Comparison of ENCODE assay signal across 8 cellular contexts in genomic region chr19:1416014-1416841, GRCh38. TPM values are rescaled to one million over a fixed set of nuclear protein-coding genes. Genes with fewer than 3 reads are reported as not detected.
DNase-seq lines count a peak whose midpoint lies in the region; ATAC-seq and TF ChIP-seq lines count a peak whose summit lies in the region.

No MANE protein-coding gene starts in this region.

- H3K9me3 Mint-ChIP-seq in endodermal cell: no peaks in the 10 kb centered on the region
- no peaks in the 10 kb centered on the region for H3K9me3 Mint-ChIP-seq in naive thymus-derived CD8-positive, alpha-beta T cell

- intact Hi-C loops in Right ventricle myocardium inferior (cut with DNase I): no loop called here
- intact Hi-C loops in vagina (cut with DNase I): no loop called here

- ATAC-seq in Right ventricle myocardium inferior (no peak), GM18909 (IDR thresholded peaks at IDR 0.05; ENCODE audit: poor library complexity, unreplicated experiment) (no peak)
- no peak for ATAC-seq in naive thymus-derived CD8-positive, alpha-beta T cell

- WGBS in endodermal cell (ENCODE audit: insufficient coverage in 1 of 2, insufficient read length in 1 of 2), 2 experiments: 84 to 90% methylated on average over 22 to 28 of the region's 28 CpGs

- DNase-seq in right atrium auricular region (ENCODE audit: low spot score): no peak
- no peak for DNase-seq in Right ventricle myocardium inferior (ENCODE audit: missing footprints)
- DNase-seq in endodermal cell: no peak
- DNase-seq in naive thymus-derived CD8-positive, alpha-beta T cell: no peak
- DNase-seq in vagina (ENCODE audit: extremely low spot score in 2 of 2): no peak
- no peak for DNase-seq in HuH-7.5 (ENCODE audit: low spot score)
- no peak for DNase-seq in activated naive CD4-positive, alpha-beta T cell treated with Interleukin-2 at 50 U/mL for 16 hours

- peak overlapping the region; percentile 92 for H3K27ac Mint-ChIP-seq in endodermal cell
- peak overlapping the region; percentile 27 to 93 (median 76) for H3K27ac Mint-ChIP-seq in naive thymus-derived CD8-positive, alpha-beta T cell

- H3K9me3 ChIP-seq in right atrium auricular region (no peaks in the 10 kb centered on the region), endodermal cell (ENCODE audit: control insufficient read depth, low read length) (no peaks in the 10 kb centered on the region), vagina (no peaks in the 10 kb centered on the region)

- peaks cover 17% of the 10 kb centered on the region for H3K4me1 Mint-ChIP-seq in endodermal cell
- peaks cover 23 to 66% (median 57%) of the 10 kb centered on the region in 4 donors for H3K4me1 Mint-ChIP-seq in naive thymus-derived CD8-positive, alpha-beta T cell

- TF ChIP-seq CTCF in right atrium auricular region (IDR thresholded peaks at IDR 0.05) (no peak), endodermal cell (conservative IDR thresholded peaks at IDR 0.05) (no peak), vagina (IDR thresholded peaks at IDR 0.05) (no peak)

- H3K27me3 ChIP-seq in right atrium auricular region (no peaks in the 10 kb centered on the region), endodermal cell (ENCODE audit: control insufficient read depth, insufficient read depth, low read length, poor library complexity, severe bottlenecking) (no peaks in the 10 kb centered on the region), vagina (no peaks in the 10 kb centered on the region)

- H3K4me3 ChIP-seq in right atrium auricular region (peak overlapping the region in 1 of 2 donors; percentile 5), endodermal cell (ENCODE audit: low read length) (no peak overlapping the region), vagina (peak overlapping the region; percentile 12 to 16)

- no peaks in the 10 kb centered on the region for H3K27me3 Mint-ChIP-seq in endodermal cell (ENCODE audit: insufficient read depth)
- H3K27me3 Mint-ChIP-seq in naive thymus-derived CD8-positive, alpha-beta T cell: no peaks in the 10 kb centered on the region

- POLR2A ChIA-PET in naive thymus-derived CD8-positive, alpha-beta T cell (lab: Charles Lee): interaction anchor here (1.4 kb wide), 1 partner anchor 14 kb away, joined by 3 read pairs; no protein-coding TSS in a partner anchor

- H3K9ac ChIP-seq in endodermal cell (ENCODE audit: extremely low read depth, low read length, poor library complexity, severe bottlenecking): no peak overlapping the region

- TF ChIP-seq POLR2A in vagina (IDR thresholded peaks at IDR 0.05): no peak

- H3K36me3 ChIP-seq in right atrium auricular region: peaks cover 17% of the 10 kb centered on the region
- H3K36me3 ChIP-seq in endodermal cell (ENCODE audit: control insufficient read depth, insufficient read depth, low read length): peaks cover 54% of the 10 kb centered on the region
- peaks cover 0 to 24% of the 10 kb centered on the region in 2 donors for H3K36me3 ChIP-seq in vagina

- H3K36me3 Mint-ChIP-seq in endodermal cell (ENCODE audit: low read depth): peaks cover 37% of the 10 kb centered on the region
- H3K36me3 Mint-ChIP-seq in naive thymus-derived CD8-positive, alpha-beta T cell: peaks cover 0 to 70% (median 9%) of the 10 kb centered on the region in 3 donors

- H3K4me1 ChIP-seq in right atrium auricular region: peaks cover 0 to 80% of the 10 kb centered on the region in 2 donors
- H3K4me1 ChIP-seq in endodermal cell (ENCODE audit: control insufficient read depth, insufficient read depth, low read length): peaks cover 6% of the 10 kb centered on the region
- peaks cover 72% of the 10 kb centered on the region for H3K4me1 ChIP-seq in vagina

- H3K4me3 Mint-ChIP-seq in endodermal cell: peak overlapping the region; percentile 38
- H3K4me3 Mint-ChIP-seq in naive thymus-derived CD8-positive, alpha-beta T cell: peak overlapping the region in 8 of 10 donors; percentile 24 to 77 (median 50)

- H3K27ac ChIP-seq in right atrium auricular region: peak overlapping the region; percentile 66 to 98
- H3K27ac ChIP-seq in endodermal cell (ENCODE audit: low read depth, low read length): peak overlapping the region; percentile 3
- peak overlapping the region; percentile 87 for H3K27ac ChIP-seq in vagina

RNA-seq across cellular contexts. Expression of gene DAZAP1, which starts 8.8 kb away (rescaled TPM):
- total RNA-seq in right atrium auricular region: 10 to 100 TPM; 32.6 to 47.5 TPM
- total RNA-seq in Right ventricle myocardium inferior: 88.4 TPM
- 100 to 1,000 TPM; 154 to 179 TPM for total RNA-seq in endodermal cell
- 94.3 TPM for polyA plus RNA-seq in endodermal cell (2013, experiment 1 of 2)
- polyA plus RNA-seq in endodermal cell (2013, experiment 2 of 2): 85.7 TPM
- total RNA-seq in naive thymus-derived CD8-positive, alpha-beta T cell: 100 to 1,000 TPM; 166 TPM
- polyA plus RNA-seq in naive thymus-derived CD8-positive, alpha-beta T cell: 1 to 10 TPM; 5.9 to 8.5 (median 7.5) TPM
- total RNA-seq in vagina: 29.7 TPM

RNA-seq across cellular contexts. Expression of gene GAMT, which starts 14.9 kb away (rescaled TPM):
- total RNA-seq in right atrium auricular region (10 to 100 TPM; 45.8 to 92.5 TPM), Right ventricle myocardium inferior (85.8 TPM), endodermal cell (10 to 100 TPM; 38.4 to 49.6 TPM), vagina (29.0 TPM)
- polyA plus RNA-seq in endodermal cell (2013, experiment 1 of 2): 35.0 TPM
- polyA plus RNA-seq in endodermal cell (2013, experiment 2 of 2): 29.8 TPM
- total RNA-seq in naive thymus-derived CD8-positive, alpha-beta T cell: 10 to 100 TPM; 14.0 to 18.0 TPM
- polyA plus RNA-seq in naive thymus-derived CD8-positive, alpha-beta T cell: 10 to 100 TPM; 29.4 to 33.6 (median 30.7) TPM

RNA-seq across cellular contexts. Expression of gene RPS15, which starts 22.0 kb away (rescaled TPM):
- total RNA-seq in right atrium auricular region (1,000 to 10,000 TPM; 1,712 to 2,156 TPM), Right ventricle myocardium inferior (695 TPM), endodermal cell (1,000 to 10,000 TPM; 1,298 to 1,321 TPM), vagina (3,906 TPM)
- polyA plus RNA-seq in endodermal cell (2013, experiment 1 of 2): 2,005 TPM
- 1,939 TPM for polyA plus RNA-seq in endodermal cell (2013, experiment 2 of 2)
- total RNA-seq in naive thymus-derived CD8-positive, alpha-beta T cell: 1,000 to 10,000 TPM; 1,886 to 1,928 TPM
- 1,000 to 10,000 TPM; 3,438 to 4,304 (median 3,489) TPM for polyA plus RNA-seq in naive thymus-derived CD8-positive, alpha-beta T cell

RNA-seq across cellular contexts. Expression of gene NDUFS7, which starts 32.5 kb away (rescaled TPM):
- total RNA-seq in right atrium auricular region (100 to 1,000 TPM; 234 to 326 TPM), Right ventricle myocardium inferior (443 TPM), endodermal cell (10 to 100 TPM; 57.0 to 62.5 TPM), vagina (141 TPM)
- 87.8 TPM for polyA plus RNA-seq in endodermal cell (2013, experiment 1 of 2)
- polyA plus RNA-seq in endodermal cell (2013, experiment 2 of 2): 64.6 TPM
- 10 to 100 TPM; 65.3 to 74.3 TPM for total RNA-seq in naive thymus-derived CD8-positive, alpha-beta T cell
- polyA plus RNA-seq in naive thymus-derived CD8-positive, alpha-beta T cell: 100 to 1,000 TPM; 211 to 233 (median 215) TPM

RNA-seq across cellular contexts. Expression of gene APC2, which starts 33.7 kb away (rescaled TPM):
- total RNA-seq in right atrium auricular region (under 1 TPM; 0.04 to 0.35 TPM), Right ventricle myocardium inferior (0.14 TPM), endodermal cell (under 1 TPM; 0.38 to 0.57 TPM), vagina (1.2 TPM)
- 23.2 TPM for polyA plus RNA-seq in endodermal cell (2013, experiment 1 of 2)
- polyA plus RNA-seq in endodermal cell (2013, experiment 2 of 2): 22.1 TPM
- under 1 TPM; 0.08 to 0.29 TPM for total RNA-seq in naive thymus-derived CD8-positive, alpha-beta T cell
- not detected for polyA plus RNA-seq in naive thymus-derived CD8-positive, alpha-beta T cell

Comparison
In these comparisons a context has a peak if more than half of its experiments do, and no peak if none do; other contexts are left out.
1. H3K27ac ChIP-seq: peak in every context shown above with its lines; median percentile 87 in vagina; 82 in right atrium auricular region; 3 in endodermal cell.